ENCODE assay signal across 24 cellular contexts in genomic region chr10:72818076-72818475, GRCh38.
"Had no signal": no experiment of that assay in that cellular context is flagged by ENCODE, and none has a peak within 500 bp of the region (broad histone marks: within the 10 kb centered on the region; RNA-seq: fewer than 3 reads in every experiment).

No MANE protein-coding gene starts in this region.

- H3K4me3 ChIP-seq: gastroesophageal sphincter, skin epidermis, thoracic aorta, vagina had no signal

- H3K9me3 ChIP-seq: gastroesophageal sphincter, thoracic aorta, vagina had no signal

- H3K27ac ChIP-seq: gastroesophageal sphincter, skin epidermis, thoracic aorta, vagina had no signal

- H3K9me3 Mint-ChIP-seq: activated B cell treated with CpG ODN at 0.5 μM for 24 hours; activated naive CD4-positive, alpha-beta T cell treated with anti-CD3 and anti-CD28 coated beads, Interleukin-2, amount 50 U/mL, for 72 hours; activated T-cell treated with anti-CD3 and anti-CD28 coated beads, Interleukin-2, amount 50 U/mL, for 4 hours; activated T-helper 2 cell treated with anti-CD3 and anti-CD28 coated beads, Interferon-gamma antibody, Interleukin-2, Interleukin-4, amounts not matched to agents 10 μg/mL and 5 μg/mL and 100 μg/mL, durations not matched to agents 14 hours and 24 hours and 36 hours; natural killer cell; stimulated activated effector memory CD8-positive, alpha-beta T cell treated with anti-CD3 and anti-CD28 coated beads, Interleukin-12 subunit alpha, Interleukin-12 subunit beta, amount 100 ng/mL, for 72 hours; T-helper 2 cell treated with Interferon-gamma antibody and Interleukin-4, amounts not matched to agents 5 μg/mL and 100 μg/mL, for 36 hours had no signal

- DNase-seq: activated B cell treated with CpG ODN at 0.5 μM for 24 hours; activated CD4-positive, alpha-beta T cell treated with anti-CD3 and anti-CD28 coated beads, Interleukin-2, amount 50 U/mL, for 1 hour; activated CD8-positive, alpha-beta T cell treated with anti-CD3 and anti-CD28 coated beads for 36 hours; activated naive CD4-positive, alpha-beta T cell; activated T-cell treated with anti-CD3 and anti-CD28 coated beads, Interleukin-2, amount 50 U/mL, for 4 hours; anterior cingulate cortex; effector CD8-positive, alpha-beta T cell; erythroblast; hippocampal formation; left cardiac atrium; natural killer cell; posterior cingulate gyrus; stimulated activated CD4-positive, alpha-beta T cell treated with anti-CD3 and anti-CD28 coated beads, Interleukin-4, amount 100 ng/mL, for 24 hours; trophoblast cell had no signal

- H3K27ac Mint-ChIP-seq: activated B cell treated with CpG ODN at 0.5 μM for 24 hours; activated CD8-positive, alpha-beta T cell treated with anti-CD3 and anti-CD28 coated beads for 36 hours; activated naive CD4-positive, alpha-beta T cell treated with anti-CD3 and anti-CD28 coated beads, Interleukin-2, amount 50 U/mL, for 72 hours; activated T-helper 2 cell treated with anti-CD3 and anti-CD28 coated beads, Interferon-gamma antibody, Interleukin-2, Interleukin-4, amounts not matched to agents 10 μg/mL and 5 μg/mL and 100 μg/mL, durations not matched to agents 14 hours and 24 hours and 36 hours; stimulated activated effector memory CD8-positive, alpha-beta T cell treated with anti-CD3 and anti-CD28 coated beads, Interleukin-12 subunit alpha, Interleukin-12 subunit beta, amount 100 ng/mL, for 72 hours; stimulated activated naive CD8-positive, alpha-beta T cell treated with anti-CD3 and anti-CD28 coated beads, Interleukin-15, Interleukin-2, amounts not matched to agents 100 ng/mL and 50 ng/mL, for 24 hours; T-helper 2 cell treated with Interferon-gamma antibody and Interleukin-4, amounts not matched to agents 5 μg/mL and 100 μg/mL, for 36 hours had no signal

- H3K4me3 Mint-ChIP-seq: activated B cell treated with CpG ODN at 0.5 μM for 24 hours; activated CD8-positive, alpha-beta T cell treated with anti-CD3 and anti-CD28 coated beads for 36 hours; activated T-cell treated with anti-CD3 and anti-CD28 coated beads, Interleukin-2, amount 50 U/mL, for 4 hours; natural killer cell; stimulated activated effector memory CD8-positive, alpha-beta T cell treated with anti-CD3 and anti-CD28 coated beads, Interleukin-12 subunit alpha, Interleukin-12 subunit beta, amount 100 ng/mL, for 72 hours; stimulated activated naive CD8-positive, alpha-beta T cell treated with anti-CD3 and anti-CD28 coated beads, Interleukin-15, Interleukin-2, amounts not matched to agents 100 ng/mL and 50 ng/mL, for 24 hours; T-helper 2 cell treated with Interferon-gamma antibody and Interleukin-4, amounts not matched to agents 5 μg/mL and 100 μg/mL, for 36 hours had no signal

- H3K27me3 Mint-ChIP-seq: activated B cell treated with CpG ODN at 0.5 μM for 24 hours; activated CD8-positive, alpha-beta T cell treated with anti-CD3 and anti-CD28 coated beads for 36 hours; stimulated activated naive CD8-positive, alpha-beta T cell treated with anti-CD3 and anti-CD28 coated beads, Interleukin-15, Interleukin-2, amounts not matched to agents 100 ng/mL and 50 ng/mL, for 24 hours had no signal

- ATAC-seq: activated CD8-positive, alpha-beta T cell treated with anti-CD3 and anti-CD28 coated beads for 36 hours; activated naive CD4-positive, alpha-beta T cell treated with anti-CD3 and anti-CD28 coated beads, Interleukin-2, amount 50 U/mL, for 72 hours; activated T-cell treated with anti-CD3 and anti-CD28 coated beads, Interleukin-2, amount 50 U/mL, for 4 hours; gastroesophageal sphincter; left cardiac atrium; natural killer cell; sciatic nerve; stimulated activated effector memory CD8-positive, alpha-beta T cell treated with anti-CD3 and anti-CD28 coated beads, Interleukin-12 subunit alpha, Interleukin-12 subunit beta, amount 100 ng/mL, for 72 hours had no signal

- H3K36me3 Mint-ChIP-seq: natural killer cell; stimulated activated effector memory CD8-positive, alpha-beta T cell treated with anti-CD3 and anti-CD28 coated beads, Interleukin-12 subunit alpha, Interleukin-12 subunit beta, amount 100 ng/mL, for 72 hours had no signal

- H3K27me3 ChIP-seq: gastroesophageal sphincter, vagina had no signal

- H3K36me3 ChIP-seq: gastroesophageal sphincter, thoracic aorta, vagina had no signal
